Comparison of ENCODE assay signal across 18 cellular contexts in the genomic region with DNA sequence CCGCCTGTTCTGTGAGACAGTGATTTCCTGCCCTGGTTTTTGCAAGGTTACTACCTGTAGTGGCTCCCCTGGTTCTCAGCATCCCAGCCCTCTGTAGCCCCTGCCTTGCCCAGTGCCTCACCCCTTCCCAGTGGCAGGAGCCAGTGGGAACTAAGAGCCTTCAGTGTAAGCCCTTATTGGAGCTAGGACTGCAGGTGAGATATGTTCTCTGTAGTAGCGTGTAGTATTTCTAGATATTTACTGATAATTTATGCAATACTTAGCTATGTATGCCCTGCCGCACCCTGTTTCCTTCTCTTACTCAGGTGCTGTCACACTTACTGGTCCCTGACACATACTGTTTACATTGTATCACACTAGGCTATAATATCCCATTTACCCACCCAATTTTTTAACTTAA. TPM values are rescaled to one million over a fixed set of nuclear protein-coding genes. Genes with fewer than 3 reads are reported as not detected.
DNase-seq lines count a peak whose midpoint lies in the region; ATAC-seq and TF ChIP-seq lines count a peak whose summit lies in the region.
"Had no signal": no experiment of that assay in that cellular context is flagged by ENCODE, and none has a peak within 500 bp of the region (broad histone marks: within the 10 kb centered on the region; RNA-seq: fewer than 3 reads in every experiment).

No MANE protein-coding gene starts in this region.

- H3K27me3 ChIP-seq in PC-9 (ENCODE audit: insufficient read depth, low read depth): no peaks in the 10 kb centered on the region
- peaks cover 7% of the 10 kb centered on the region for H3K27me3 ChIP-seq in trophoblast cell (ENCODE audit: insufficient read depth, low read length)
- H3K27me3 ChIP-seq: MG63 had no signal

- no peak overlapping the region for H2BK120ac ChIP-seq in trophoblast cell (ENCODE audit: insufficient read depth, low read length, poor library complexity)

- peaks cover 47% of the 10 kb centered on the region for H3F3A ChIP-seq in PC-9 (ENCODE audit: insufficient read depth, low read depth)

- H3K4me1 ChIP-seq in PC-9 (replicated peaks; ENCODE audit: insufficient read depth): peaks cover 65% of the 10 kb centered on the region
- H3K4me1 ChIP-seq in trophoblast cell (ENCODE audit: control insufficient read depth in 1 of 2, insufficient read depth in 2 of 2, low read length in 2 of 2): peaks cover 8 to 11% of the 10 kb centered on the region in 2 experiments

- no peaks in the 10 kb centered on the region for H3K27me3 Mint-ChIP-seq in Calu3 (ENCODE audit: unreplicated experiment)
- peaks cover 39% of the 10 kb centered on the region for H3K27me3 Mint-ChIP-seq in activated naive CD8-positive, alpha-beta T cell treated with anti-CD3 and anti-CD28 coated beads, Interleukin-2, amount 50 U/mL, for 24 hours

- ATAC-seq in esophagus mucosa: peak; percentile 88
- ATAC-seq in activated naive CD8-positive, alpha-beta T cell treated with anti-CD3 and anti-CD28 coated beads, Interleukin-2, amount 50 U/mL, for 24 hours: no peak
- ATAC-seq in stimulated activated naive CD8-positive, alpha-beta T cell treated with anti-CD3 and anti-CD28 coated beads, Interleukin-15, Interleukin-2, amounts not matched to agents 100 U/mL and 50 U/mL, for 24 hours: no peak
- ATAC-seq: HCT116 had no signal

- WGBS in trophoblast cell (ENCODE audit: extremely low coverage, insufficient coverage, insufficient read length): no CpG with 5 or more reads among the region's 3 CpGs

- H3K14ac ChIP-seq in trophoblast cell (ENCODE audit: low read length): no peak overlapping the region

- H4K12ac ChIP-seq in trophoblast cell (ENCODE audit: low read depth, low read length): no peak overlapping the region

- H2BK12ac ChIP-seq in trophoblast cell (ENCODE audit: low read length): no peak overlapping the region

- BruUV-seq in Calu3 (replicated peaks; lab: Mats Ljungman, UMichigan): no TSS peak
- no TSS peak for BruUV-seq in PC-9 (replicated peaks; lab: Mats Ljungman, UMichigan)

- no peak overlapping the region for H3K23ac ChIP-seq in trophoblast cell (ENCODE audit: low read length)

- DNase-seq in Calu3 (peak; percentile 62), PC-9 (peak; percentile 73 to 95), trophoblast cell (peak; percentile 63 to 80), NCI-H446 (lab: John Stamatoyannopoulos, UW) (no peak)
- no peak for DNase-seq in activated naive CD8-positive, alpha-beta T cell treated with anti-CD3 and anti-CD28 coated beads, Interleukin-2, amount 50 U/mL, for 24 hours
- DNase-seq in stimulated activated CD4-positive, alpha-beta T cell treated with anti-CD3 and anti-CD28 coated beads, Interleukin-4, amount 100 ng/mL, for 1 hour: no peak
- no peak for DNase-seq in stimulated activated naive CD8-positive, alpha-beta T cell treated with anti-CD3 and anti-CD28 coated beads, Interleukin-15, Interleukin-2, amounts not matched to agents 100 U/mL and 50 U/mL, for 24 hours
- DNase-seq: DMS79, GM23248, KBM-7, MG63, NCI-H1105 treated with DMSO at 0.1 percent for 48 hours, NCI-H187, NCI-H774, SIG-M5 had no signal

- POLR2A ChIA-PET in PC-9 (lab: Charles Lee; ENCODE audit: unreplicated experiment): interaction anchor here (0.7 kb wide), 1 partner anchor 387 kb away, joined by 5 read pairs; no protein-coding TSS in a partner anchor

- H2AFZ ChIP-seq in PC-9 (no peak overlapping the region), trophoblast cell (ENCODE audit: insufficient read depth, low read length, poor library complexity) (no peak overlapping the region)
- H2AFZ ChIP-seq: GM23248 had no signal

- H3K36me3 ChIP-seq in PC-9 (ENCODE audit: low read depth) (no peaks in the 10 kb centered on the region), trophoblast cell (ENCODE audit: control insufficient read depth in 1 of 2, insufficient read depth in 2 of 2, low read length in 2 of 2) (no peaks in the 10 kb centered on the region)

- no peak overlapping the region for H3K4ac ChIP-seq in trophoblast cell (ENCODE audit: low read depth, low read length)

- H3K4me3 ChIP-seq in PC-9 (peak overlapping the region; percentile 17; the same call in 1 of the 2 replicates), trophoblast cell (ENCODE audit: low read depth, low read length) (no peak overlapping the region)
- H3K4me3 ChIP-seq: GM23248, MG63 had no signal

- H3K79me1 ChIP-seq in trophoblast cell (ENCODE audit: low read length): peaks cover 8% of the 10 kb centered on the region

- H3K79me2 ChIP-seq in PC-9 (ENCODE audit: low read depth) (peaks cover 74% of the 10 kb centered on the region), trophoblast cell (ENCODE audit: control insufficient read depth, insufficient read depth, low read length, poor library complexity) (peaks cover 4% of the 10 kb centered on the region)

- no peak overlapping the region for H2AK5ac ChIP-seq in trophoblast cell (ENCODE audit: low read length)

- intact Hi-C loops in Calu3 (cut with micrococcal nuclease; ENCODE audit: unreplicated experiment) (no loop called here), PC-9 (cut with micrococcal nuclease; ENCODE audit: unreplicated experiment) (loop anchor here (10.0 kb wide), 2 partner anchors 189 to 1221 kb away; partner anchors contain the start of gene PPFIBP1)

- no peak overlapping the region for H4K91ac ChIP-seq in trophoblast cell (ENCODE audit: low read depth, low read length)

- CTCF ChIA-PET in Calu3 (lab: Charles Lee): interaction anchor here (0.7 kb wide), 1 partner anchor 319 kb away, joined by 6 read pairs; no protein-coding TSS in a partner anchor
- CTCF ChIA-PET in PC-9 (lab: Charles Lee): no interaction called here

- H3K4me1 Mint-ChIP-seq in Calu3 (ENCODE audit: low read depth, unreplicated experiment): peaks cover 70% of the 10 kb centered on the region
- H3K4me1 Mint-ChIP-seq in activated naive CD8-positive, alpha-beta T cell treated with anti-CD3 and anti-CD28 coated beads, Interleukin-2, amount 50 U/mL, for 24 hours: peaks cover 28% of the 10 kb centered on the region

- no peaks in the 10 kb centered on the region for H4K20me1 ChIP-seq in PC-9 (ENCODE audit: insufficient read depth)

- TF ChIP-seq CTCF in Calu3 (IDR thresholded peaks at IDR 0.05; ENCODE audit: unreplicated experiment): no peak
- TF ChIP-seq CTCF in PC-9 (conservative IDR thresholded peaks at IDR 0.05): no peak

- H3K9me2 ChIP-seq in PC-9 (ENCODE audit: insufficient read depth): no peaks in the 10 kb centered on the region

- H4K8ac ChIP-seq in trophoblast cell (ENCODE audit: low read depth, low read length): no peak overlapping the region

- peak overlapping the region; percentile 76 for H3K27ac Mint-ChIP-seq in Calu3 (ENCODE audit: unreplicated experiment)
- no peak overlapping the region for H3K27ac Mint-ChIP-seq in activated naive CD8-positive, alpha-beta T cell treated with anti-CD3 and anti-CD28 coated beads, Interleukin-2, amount 50 U/mL, for 24 hours
- H3K27ac Mint-ChIP-seq: CD14-positive monocyte had no signal

- no peaks in the 10 kb centered on the region for H3K9me3 Mint-ChIP-seq in Calu3 (ENCODE audit: low read depth, unreplicated experiment)
- no peaks in the 10 kb centered on the region for H3K9me3 Mint-ChIP-seq in activated naive CD8-positive, alpha-beta T cell treated with anti-CD3 and anti-CD28 coated beads, Interleukin-2, amount 50 U/mL, for 24 hours

- H3K4me2 ChIP-seq in PC-9 (peak overlapping the region; percentile 89), trophoblast cell (ENCODE audit: low read length) (no peak overlapping the region)

- H3K36me3 Mint-ChIP-seq in Calu3 (ENCODE audit: insufficient read depth, unreplicated experiment): peaks cover 72% of the 10 kb centered on the region
- H3K36me3 Mint-ChIP-seq in activated naive CD8-positive, alpha-beta T cell treated with anti-CD3 and anti-CD28 coated beads, Interleukin-2, amount 50 U/mL, for 24 hours (ENCODE audit: low read depth): no peaks in the 10 kb centered on the region

- no peak overlapping the region for H3K18ac ChIP-seq in trophoblast cell (ENCODE audit: low read length)

- H3K27ac ChIP-seq in PC-9 (peak overlapping the region; percentile 91), trophoblast cell (ENCODE audit: low read depth, low read length) (no peak overlapping the region)
- H3K27ac ChIP-seq: GM23248 had no signal

- no peaks in the 10 kb centered on the region; the same call in 1 of the 2 replicates for H3K9me3 ChIP-seq in PC-9 (ENCODE audit: insufficient read depth, low read depth)
- H3K9me3 ChIP-seq in trophoblast cell (ENCODE audit: insufficient read depth, low read depth, low read length): no peaks in the 10 kb centered on the region

- no peak overlapping the region for H2BK5ac ChIP-seq in trophoblast cell (ENCODE audit: low read depth, low read length, poor library complexity)

- H3K4me3 Mint-ChIP-seq in Calu3 (ENCODE audit: low read depth, unreplicated experiment): peak overlapping the region; percentile 81
- no peak overlapping the region for H3K4me3 Mint-ChIP-seq in activated naive CD8-positive, alpha-beta T cell treated with anti-CD3 and anti-CD28 coated beads, Interleukin-2, amount 50 U/mL, for 24 hours
- H3K4me3 Mint-ChIP-seq: CD14-positive monocyte had no signal

- no peak overlapping the region for H3K9ac ChIP-seq in trophoblast cell (ENCODE audit: low read length)
- H3K9ac ChIP-seq: GM23248 had no signal

RNA-seq across cellular contexts. Expression of gene BMAL2, which starts 3.6 kb away (rescaled TPM):
- total RNA-seq in Calu3 (2022): 68.2 and 71.2 TPM in 2 replicates
- 56.7 and 87.9 TPM in 2 replicates for total RNA-seq in PC-9 (2021)
- total RNA-seq in esophagus mucosa: 58.3 TPM
- polyA plus RNA-seq in trophoblast cell (2013): 4.4 and 4.6 TPM in 2 replicates

Comparison
In these comparisons a context has a peak if more than half of its experiments do, and no peak if none do; other contexts are left out.
1. DNase-seq: peak in Calu3 (single experiment), PC-9 (2 of 2) and trophoblast cell (2 of 2); none in activated naive CD8-positive, alpha-beta T cell treated with anti-CD3 and anti-CD28 coated beads, Interleukin-2, amount 50 U/mL, for 24 hours (single experiment), stimulated activated CD4-positive, alpha-beta T cell treated with anti-CD3 and anti-CD28 coated beads, Interleukin-4, amount 100 ng/mL, for 1 hour (single experiment), NCI-H446 (0 of 2) and stimulated activated naive CD8-positive, alpha-beta T cell treated with anti-CD3 and anti-CD28 coated beads, Interleukin-15, Interleukin-2, amounts not matched to agents 100 U/mL and 50 U/mL, for 24 hours (single experiment).